Comparison of ENCODE assay signal across 1 cellular context in genomic region chr2:207625014-207625755, GRCh38.
TF ChIP-seq lines count a peak whose summit lies in the region.

Gene METTL21A, minus strand, starts transcription at chr2:207625394. Its CDS starts 1,019 bp downstream, at chr2:207624375.

TF ChIP-seq in HepG2, 621 proteins besides CTCF, POLR2A, EP300 and RAD21 (continued from another document and continues in another):
- TF ChIP-seq ZBTB39 (CRISPR knock-in tag; IDR thresholded peaks at IDR 0.05) = peak; percentile 83
- TF ChIP-seq ZNF441 (CRISPR knock-in tag; IDR thresholded peaks at IDR 0.05; ENCODE audit: borderline replicate concordance) = peak; percentile 57; the same call in 1 of the 2 replicates
- TF ChIP-seq SOX5 (CRISPR knock-in tag; IDR thresholded peaks at IDR 0.05; ENCODE audit: borderline replicate concordance) = peak; percentile 60; the same call in 1 of the 2 replicates
- no peak for TF ChIP-seq LRRFIP1 (CRISPR knock-in tag; conservative IDR thresholded peaks at IDR 0.05)
- TF ChIP-seq BRCA1 (CRISPR knock-in tag; IDR thresholded peaks at IDR 0.05) = no peak
- TF ChIP-seq CHD4 (IDR thresholded peaks at IDR 0.05; ENCODE audit: borderline replicate concordance, low read length) = no peak
- TF ChIP-seq ZNF839 (CRISPR knock-in tag; IDR thresholded peaks at IDR 0.05; ENCODE audit: borderline replicate concordance) = no peak
- no peak for TF ChIP-seq U2AF2 (IDR thresholded peaks at IDR 0.05; ENCODE audit: low read depth, low read length)
- no peak for TF ChIP-seq SMARCE1 (IDR thresholded peaks at IDR 0.05; ENCODE audit: borderline replicate concordance)
- peak; percentile 81 for TF ChIP-seq ZNF350 (CRISPR knock-in tag; IDR thresholded peaks at IDR 0.05; ENCODE audit: borderline replicate concordance, low read depth)
- TF ChIP-seq BHLHE40 (IDR thresholded peaks at IDR 0.05; ENCODE audit: low read length) = peak; percentile 47
- TF ChIP-seq PCBP1 (IDR thresholded peaks at IDR 0.05; ENCODE audit: borderline replicate concordance, low read depth, low read length) = no peak
- TF ChIP-seq ZNF777 (CRISPR knock-in tag; IDR thresholded peaks at IDR 0.05) = peak; percentile 61
- peak; percentile 83; the same call in 2 of the 3 replicates for TF ChIP-seq MXI1 (IDR thresholded peaks at IDR 0.05; ENCODE audit: borderline replicate concordance, low read depth, low read length)
- no peak for TF ChIP-seq ZNF644 (CRISPR knock-in tag; IDR thresholded peaks at IDR 0.05; ENCODE audit: low read depth)
- peak; percentile 87; the same call in 1 of the 2 replicates for TF ChIP-seq KDM4B (CRISPR knock-in tag; IDR thresholded peaks at IDR 0.05)
- no peak; the same call in 1 of the 2 replicates for TF ChIP-seq NCOA1 (CRISPR knock-in tag; IDR thresholded peaks at IDR 0.05)
- TF ChIP-seq ZUFSP (CRISPR knock-in tag; IDR thresholded peaks at IDR 0.05; ENCODE audit: borderline replicate concordance) = no peak
- no peak for TF ChIP-seq KDM6A (CRISPR knock-in tag; IDR thresholded peaks at IDR 0.05; ENCODE audit: low read depth)
- no peak for TF ChIP-seq PLRG1 (conservative IDR thresholded peaks at IDR 0.05)
- peak; percentile 40 for TF ChIP-seq HNF4A (CRISPR knock-in tag; IDR thresholded peaks at IDR 0.05)
- peak; percentile 93 for TF ChIP-seq ELK4 (CRISPR knock-in tag; IDR thresholded peaks at IDR 0.05; ENCODE audit: borderline replicate concordance)
- peak; percentile 96 for TF ChIP-seq PHF21A (CRISPR knock-in tag; IDR thresholded peaks at IDR 0.05)
- no peak for TF ChIP-seq SP1 (IDR thresholded peaks at IDR 0.05)
- peak; percentile 82; the same call in 1 of the 2 replicates for TF ChIP-seq SP1 (CRISPR knock-in tag; IDR thresholded peaks at IDR 0.05)
- TF ChIP-seq SRY (CRISPR knock-in tag; IDR thresholded peaks at IDR 0.05) = peak; percentile 87
- no peak; the same call in 1 of the 2 replicates for TF ChIP-seq ZNF318 (CRISPR knock-in tag; IDR thresholded peaks at IDR 0.05)
- peak; percentile 57; the same call in 1 of the 2 replicates for TF ChIP-seq HIC2 (CRISPR knock-in tag; IDR thresholded peaks at IDR 0.05; ENCODE audit: low read depth)
- TF ChIP-seq SMAD9 (CRISPR knock-in tag; IDR thresholded peaks at IDR 0.05) = no peak
- no peak for TF ChIP-seq RBM22 (optimal IDR thresholded peaks at IDR 0.05; ENCODE audit: low read length)
- peak; percentile 96 for TF ChIP-seq ZFY (CRISPR knock-in tag; IDR thresholded peaks at IDR 0.05)
- no peak for TF ChIP-seq NFE2L2 (IDR thresholded peaks at IDR 0.05; ENCODE audit: low read length)
- TF ChIP-seq ZNF276 (CRISPR knock-in tag; IDR thresholded peaks at IDR 0.05; ENCODE audit: low read depth) = peak; percentile 55; the same call in 1 of the 2 replicates
- TF ChIP-seq ZNF776 (CRISPR knock-in tag; IDR thresholded peaks at IDR 0.05) = peak; percentile 91; the same call in 1 of the 2 replicates
- TF ChIP-seq DMAP1 (CRISPR knock-in tag; IDR thresholded peaks at IDR 0.05) = peak; percentile 96
- TF ChIP-seq ISX (CRISPR knock-in tag; conservative IDR thresholded peaks at IDR 0.05) = 0 out of 2 replicates have a peak, but pooled peaks have one; percentile 45
- no peak for TF ChIP-seq ZNF562 (CRISPR knock-in tag; IDR thresholded peaks at IDR 0.05; ENCODE audit: borderline replicate concordance)
- TF ChIP-seq ZFYVE20 (CRISPR knock-in tag; IDR thresholded peaks at IDR 0.05; ENCODE audit: borderline replicate concordance, low read depth) = no peak
- peak; percentile 86 for TF ChIP-seq MIER3 (CRISPR knock-in tag; IDR thresholded peaks at IDR 0.05; ENCODE audit: borderline replicate concordance)
- TF ChIP-seq ZNF546 (CRISPR knock-in tag; conservative IDR thresholded peaks at IDR 0.05) = 0 out of 2 replicates have a peak, but pooled peaks have one; percentile 51
- peak; percentile 57; the same call in 1 of the 2 replicates for TF ChIP-seq RXRA (CRISPR knock-in tag; IDR thresholded peaks at IDR 0.05)
- no peak for TF ChIP-seq ZNF180 (CRISPR knock-in tag; IDR thresholded peaks at IDR 0.05; ENCODE audit: borderline replicate concordance, low read depth)
- TF ChIP-seq MAFG (CRISPR knock-in tag; IDR thresholded peaks at IDR 0.05) = no peak
- TF ChIP-seq AGO2 (optimal IDR thresholded peaks at IDR 0.05; ENCODE audit: low read depth, low read length) = peak; percentile 82
